In the genomic region with DNA sequence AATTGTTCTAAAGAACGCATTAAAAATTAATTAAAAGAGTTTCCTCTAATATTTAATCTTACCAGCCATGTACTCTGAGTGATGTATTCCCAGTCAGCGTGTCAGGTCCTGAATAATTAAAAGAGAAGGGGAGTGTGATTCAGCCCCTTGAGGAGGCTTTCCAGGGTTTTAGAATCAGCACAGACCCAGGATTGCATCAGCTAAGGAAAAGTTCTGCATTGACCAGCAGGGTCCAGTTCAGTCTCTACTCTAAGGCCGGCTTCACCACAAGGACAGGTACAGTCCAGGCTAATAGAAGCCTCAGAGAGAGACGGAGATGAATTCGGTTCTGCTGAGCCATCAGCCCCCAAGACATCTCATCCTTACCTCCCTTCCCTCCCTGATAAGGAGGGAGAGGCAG, we compare ENCODE assay signal across 29 cellular contexts.
"Had no signal": no experiment of that assay in that cellular context is flagged by ENCODE, and none has a peak within 500 bp of the region (broad histone marks: within the 10 kb centered on the region; RNA-seq: fewer than 3 reads in every experiment).

No MANE protein-coding gene starts in this region.

- H3K27me3 ChIP-seq: stomach, suprapubic skin, testis, thyroid gland, tibial nerve, transverse colon, upper lobe of left lung, upper lobe of right lung, uterus, vagina had no signal

- ATAC-seq: stimulated activated effector memory CD8-positive, alpha-beta T cell treated with anti-CD3 and anti-CD28 coated beads, Interleukin-12 subunit alpha, Interleukin-12 subunit beta, amount 100 ng/mL, for 72 hours; stimulated activated memory B cell treated with anti-CD40 and anti-IgM and Interleukin-4, amounts not matched to agents 10 μg/mL and 1 μg/mL and 100 μg/mL, for 72 hours; stimulated activated naive B cell treated with anti-CD40 and anti-IgM and Interleukin-4, amounts not matched to agents 10 μg/mL and 1 μg/mL and 100 μg/mL, for 72 hours; stimulated activated naive CD8-positive, alpha-beta T cell treated with anti-CD3 and anti-CD28 coated beads, Interleukin-15, amount 100 ng/mL, for 72 hours; stimulated activated naive CD8-positive, alpha-beta T cell treated with anti-CD3 and anti-CD28 coated beads, Interleukin-15, Interleukin-2, amounts not matched to agents 100 U/mL and 50 U/mL, for 24 hours; upper lobe of right lung had no signal

- H3K36me3 Mint-ChIP-seq: stimulated activated effector memory CD8-positive, alpha-beta T cell treated with anti-CD3 and anti-CD28 coated beads, Interleukin-12 subunit alpha, Interleukin-12 subunit beta, amount 100 ng/mL, for 72 hours; type B pancreatic cell had no signal

- H3K36me3 ChIP-seq: stomach, suprapubic skin, thoracic aorta, thyroid gland, tibial artery, tibial nerve, transverse colon, upper lobe of left lung, upper lobe of right lung, uterus, vagina had no signal

- H3K27ac ChIP-seq: stomach, suprapubic skin, testis, thoracic aorta, thyroid gland, tibial artery, tibial nerve, transverse colon, upper lobe of left lung, upper lobe of right lung, uterus, vagina had no signal

- DNase-seq: stimulated activated CD4-positive, alpha-beta T cell treated with anti-CD3 and anti-CD28 coated beads, Interleukin-2, amount 100 ng/mL, for 48 hours; stimulated activated CD4-positive, alpha-beta T cell treated with anti-CD3 and anti-CD28 coated beads, Interleukin-4, amount 100 ng/mL, for 1 hour; stimulated activated CD4-positive, alpha-beta T cell treated with anti-CD3 and anti-CD28 coated beads, Interleukin-4, amount 100 ng/mL, for 24 hours; stimulated activated CD4-positive, alpha-beta T cell treated with anti-CD3 and anti-CD28 coated beads, Interleukin-4, amount 100 ng/mL, for 4 hours; stimulated activated CD8-positive, alpha-beta memory T cell treated with anti-CD3 and anti-CD28 coated beads, Interleukin-4, amount 100 ng/mL, for 48 hours; stimulated activated naive B cell treated with anti-CD40 and anti-IgM and Interleukin-4, amounts not matched to agents 10 μg/mL and 1 μg/mL and 100 μg/mL, for 72 hours; stimulated activated naive CD4-positive, alpha-beta T cell; stimulated activated naive CD4-positive, alpha-beta T cell treated with Interleukin-2 at 50 U/mL for 16 hours; stimulated activated naive CD8-positive, alpha-beta T cell treated with anti-CD3 and anti-CD28 coated beads, Interleukin-15, amount 100 ng/mL, for 72 hours; stimulated activated naive CD8-positive, alpha-beta T cell treated with anti-CD3 and anti-CD28 coated beads, Interleukin-15, Interleukin-2, amounts not matched to agents 100 U/mL and 50 U/mL, for 24 hours; stomach; substantia nigra; testis; thyroid gland; tibial artery; transverse colon; trophoblast cell; upper lobe of left lung; upper lobe of right lung; uterus had no signal

- FAIRE-seq: urothelium cell line had no signal

- H3K9me3 Mint-ChIP-seq: type B pancreatic cell had no signal

- H3K4me3 Mint-ChIP-seq: stimulated activated effector memory CD8-positive, alpha-beta T cell treated with anti-CD3 and anti-CD28 coated beads, Interleukin-12 subunit alpha, Interleukin-12 subunit beta, amount 100 ng/mL, for 72 hours; stimulated activated memory B cell treated with anti-CD40 and anti-IgM and Interleukin-4, amounts not matched to agents 10 μg/mL and 1 μg/mL and 100 μg/mL, for 72 hours; stimulated activated naive B cell treated with anti-CD40 and anti-IgM and Interleukin-4, amounts not matched to agents 10 μg/mL and 1 μg/mL and 100 μg/mL, for 72 hours; stimulated activated naive CD8-positive, alpha-beta T cell treated with anti-CD3 and anti-CD28 coated beads, Interleukin-15, amount 100 ng/mL, for 72 hours; stimulated activated naive CD8-positive, alpha-beta T cell treated with anti-CD3 and anti-CD28 coated beads, Interleukin-15, Interleukin-2, amounts not matched to agents 100 ng/mL and 50 ng/mL, for 24 hours; type B pancreatic cell had no signal

- H3K4me1 ChIP-seq: testis, uterus had no signal

- H3K27ac Mint-ChIP-seq: stimulated activated effector memory CD8-positive, alpha-beta T cell treated with anti-CD3 and anti-CD28 coated beads, Interleukin-12 subunit alpha, Interleukin-12 subunit beta, amount 100 ng/mL, for 72 hours; stimulated activated memory B cell treated with anti-CD40 and anti-IgM and Interleukin-4, amounts not matched to agents 10 μg/mL and 1 μg/mL and 100 μg/mL, for 72 hours; stimulated activated naive B cell treated with anti-CD40 and anti-IgM and Interleukin-4, amounts not matched to agents 10 μg/mL and 1 μg/mL and 100 μg/mL, for 72 hours; stimulated activated naive CD8-positive, alpha-beta T cell treated with anti-CD3 and anti-CD28 coated beads, Interleukin-15, amount 100 ng/mL, for 72 hours; stimulated activated naive CD8-positive, alpha-beta T cell treated with anti-CD3 and anti-CD28 coated beads, Interleukin-15, Interleukin-2, amounts not matched to agents 100 ng/mL and 50 ng/mL, for 24 hours; type B pancreatic cell had no signal

- H3K9me3 ChIP-seq: suprapubic skin, testis, thoracic aorta, thyroid gland, transverse colon, upper lobe of right lung, uterus, vagina had no signal

- H3K4me3 ChIP-seq: stomach, suprapubic skin, testis, thoracic aorta, thyroid gland, tibial artery, tibial nerve, transverse colon, upper lobe of left lung, upper lobe of right lung, uterus, vagina had no signal
